Comparison of ENCODE assay signal across 8 cellular contexts in genomic region chr21:24045775-24046215, GRCh38.
DNase-seq lines count a peak whose midpoint lies in the region; ATAC-seq and TF ChIP-seq lines count a peak whose summit lies in the region.

No MANE protein-coding gene starts in this region.

- no peak overlapping the region for H2AFZ ChIP-seq in neural progenitor cell (replicated peaks)

- no peaks in the 10 kb centered on the region for H3K79me2 ChIP-seq in neural progenitor cell (ENCODE audit: low read depth)

- H3K4me2 ChIP-seq in BLaER1 (peak overlapping the region; percentile 57), neural progenitor cell (no peak overlapping the region)

- H3K27ac Mint-ChIP-seq in HFFc6 (no peak overlapping the region), neural progenitor cell (no peak overlapping the region)
- no peak overlapping the region for H3K27ac Mint-ChIP-seq in natural killer cell treated with Interleukin-12 subunit alpha and Interleukin-12 subunit beta and Interleukin-15 and Interleukin-18, amount 100 ng/mL, for 72 hours

- H3F3A ChIP-seq in neural progenitor cell (ENCODE audit: low read depth), result no peaks in the 10 kb centered on the region

- H3K4me1 Mint-ChIP-seq in HFFc6 (ENCODE audit: low read depth), result no peaks in the 10 kb centered on the region
- H3K4me1 Mint-ChIP-seq in neural progenitor cell, result no peaks in the 10 kb centered on the region
- H3K4me1 Mint-ChIP-seq in natural killer cell treated with Interleukin-12 subunit alpha and Interleukin-12 subunit beta and Interleukin-15 and Interleukin-18, amount 100 ng/mL, for 72 hours (ENCODE audit: low read depth in 2 of 2), result no peaks in the 10 kb centered on the region

- H3K9me3 Mint-ChIP-seq in HFFc6, result peaks cover 33% of the 10 kb centered on the region
- peaks cover 2% of the 10 kb centered on the region for H3K9me3 Mint-ChIP-seq in neural progenitor cell
- no peaks in the 10 kb centered on the region for H3K9me3 Mint-ChIP-seq in natural killer cell treated with Interleukin-12 subunit alpha and Interleukin-12 subunit beta and Interleukin-15 and Interleukin-18, amount 100 ng/mL, for 72 hours

- H3K4me1 ChIP-seq in BLaER1 (peaks cover 55% of the 10 kb centered on the region), esophagus muscularis mucosa (peaks cover 0 to 14% (median 0%) of the 10 kb centered on the region in 4 donors), neural progenitor cell (no peaks in the 10 kb centered on the region)

- H3K27ac ChIP-seq in BLaER1 (peak overlapping the region; percentile 74), esophagus muscularis mucosa (replicated peaks in 1 of 4) (no peak overlapping the region), neural progenitor cell (no peak overlapping the region)

- no peaks in the 10 kb centered on the region for H3K36me3 ChIP-seq in BLaER1
- H3K36me3 ChIP-seq in esophagus muscularis mucosa, result no peaks in the 10 kb centered on the region
- no peaks in the 10 kb centered on the region for H3K36me3 ChIP-seq in neural progenitor cell

- DNase-seq in HFFc6 (peak; percentile 0), SKM-1 (lab: John Stamatoyannopoulos, UW; ENCODE audit: unreplicated experiment) (peak; percentile 6), esophagus muscularis mucosa (ENCODE audit: extremely low spot score) (no peak), neural progenitor cell (ENCODE audit: low spot score) (peak; percentile 1)
- no peak for DNase-seq in natural killer cell treated with Interleukin-12 subunit alpha and Interleukin-12 subunit beta and Interleukin-15 and Interleukin-18, amount 100 ng/mL, for 72 hours (ENCODE audit: low spot score)

- WGBS in esophagus muscularis mucosa, result 7% methylated on average over 2 of the region's 2 CpGs

- H3K36me3 Mint-ChIP-seq in HFFc6 (ENCODE audit: low read depth) (no peaks in the 10 kb centered on the region), neural progenitor cell (no peaks in the 10 kb centered on the region)
- H3K36me3 Mint-ChIP-seq in natural killer cell treated with Interleukin-12 subunit alpha and Interleukin-12 subunit beta and Interleukin-15 and Interleukin-18, amount 100 ng/mL, for 72 hours, result no peaks in the 10 kb centered on the region

- H3K9ac ChIP-seq in BLaER1 (no peak overlapping the region), neural progenitor cell (no peak overlapping the region)

- TF ChIP-seq CTCF in HFFc6 (IDR thresholded peaks at IDR 0.05) (peak; percentile 19; the same call in 1 of the 2 replicates), esophagus muscularis mucosa (IDR thresholded peaks at IDR 0.05) (peak in 2 of 3 experiments; percentile 30 to 31), neural progenitor cell (IDR thresholded peaks at IDR 0.05) (peak; percentile 25)

- no peak for TF ChIP-seq EP300 in esophagus muscularis mucosa (IDR thresholded peaks at IDR 0.05)

- intact Hi-C loops in esophagus muscularis mucosa (cut with DNase I), result no loop called here

- no peak for ATAC-seq in GM18519 (IDR thresholded peaks at IDR 0.05; ENCODE audit: low FRiP score, unreplicated experiment)
- ATAC-seq in HG03135 (IDR thresholded peaks at IDR 0.05; ENCODE audit: unreplicated experiment), result no peak
- ATAC-seq in natural killer cell treated with Interleukin-12 subunit alpha and Interleukin-12 subunit beta and Interleukin-15 and Interleukin-18, amount 100 ng/mL, for 72 hours, result no peak

- H3K9me3 ChIP-seq in BLaER1 (peaks cover 7% of the 10 kb centered on the region), esophagus muscularis mucosa (no peaks in the 10 kb centered on the region), neural progenitor cell (ENCODE audit: low read depth) (peaks cover 33% of the 10 kb centered on the region)

- H3K4me3 Mint-ChIP-seq in HFFc6 (no peak overlapping the region), neural progenitor cell (no peak overlapping the region)
- H3K4me3 Mint-ChIP-seq in natural killer cell treated with Interleukin-12 subunit alpha and Interleukin-12 subunit beta and Interleukin-15 and Interleukin-18, amount 100 ng/mL, for 72 hours, result no peak overlapping the region

- no peak for TF ChIP-seq POLR2A in esophagus muscularis mucosa (IDR thresholded peaks at IDR 0.05; ENCODE audit: low read depth)

- H3K27me3 Mint-ChIP-seq in HFFc6 (ENCODE audit: insufficient read depth) (no peaks in the 10 kb centered on the region; the same call in 1 of the 2 replicates), neural progenitor cell (ENCODE audit: insufficient read depth, low read depth) (no peaks in the 10 kb centered on the region)
- H3K27me3 Mint-ChIP-seq in natural killer cell treated with Interleukin-12 subunit alpha and Interleukin-12 subunit beta and Interleukin-15 and Interleukin-18, amount 100 ng/mL, for 72 hours, result no peaks in the 10 kb centered on the region

- H4K20me1 ChIP-seq in BLaER1 (no peaks in the 10 kb centered on the region), neural progenitor cell (ENCODE audit: low read depth) (no peaks in the 10 kb centered on the region)

- no peaks in the 10 kb centered on the region for H3K27me3 ChIP-seq in BLaER1
- H3K27me3 ChIP-seq in esophagus muscularis mucosa, result no peaks in the 10 kb centered on the region
- H3K27me3 ChIP-seq in neural progenitor cell, result no peaks in the 10 kb centered on the region

- no peak overlapping the region for H3K4me3 ChIP-seq in BLaER1
- H3K4me3 ChIP-seq in esophagus muscularis mucosa, result no peak overlapping the region
- H3K4me3 ChIP-seq in neural progenitor cell, result no peak overlapping the region

Comparison
In these comparisons a context has a peak if more than half of its experiments do, and no peak if none do; other contexts are left out.
1. DNase-seq: peak in HFFc6 (single experiment), SKM-1 (single experiment) and neural progenitor cell (single experiment); none in esophagus muscularis mucosa (single experiment) and natural killer cell treated with Interleukin-12 subunit alpha and Interleukin-12 subunit beta and Interleukin-15 and Interleukin-18, amount 100 ng/mL, for 72 hours (single experiment).
2. Peak in every context shown above with its lines, with median percentiles within 50 percentile points of each other: CTCF ChIP-seq.